In genomic region chr6:16236648-16237199, GRCh38 we compare ENCODE assay signal across 8 cellular contexts. TPM values are rescaled to one million over a fixed set of nuclear protein-coding genes. Genes with fewer than 3 reads are reported as not detected.
DNase-seq lines count a peak whose midpoint lies in the region; ATAC-seq and TF ChIP-seq lines count a peak whose summit lies in the region.

No MANE protein-coding gene starts in this region.

- ATAC-seq in GM18907 (IDR thresholded peaks at IDR 0.05; ENCODE audit: unreplicated experiment): peak; percentile 48
- no peak for ATAC-seq in naive thymus-derived CD4-positive, alpha-beta T cell
- no peak for ATAC-seq in left lobe of liver

- no peaks in the 10 kb centered on the region for H3K9me3 ChIP-seq in naive thymus-derived CD4-positive, alpha-beta T cell (ENCODE audit: control insufficient read depth in 2 of 3, low read length in 3 of 3)

- intact Hi-C loops in naive thymus-derived CD4-positive, alpha-beta T cell (cut with micrococcal nuclease): loop anchor here in 1 of 2 donors (5.0 kb wide), 1 partner anchor 86 kb away; no protein-coding TSS in a partner anchor

- H3K27ac ChIP-seq in naive thymus-derived CD4-positive, alpha-beta T cell (ENCODE audit: low read depth, low read length): no peak overlapping the region

- CTCF ChIA-PET in AG04449 (lab: Yijun Ruan, JAX): interaction anchor here (1.4 kb wide), 1 partner anchor 41 kb away, joined by 5 read pairs; no protein-coding TSS in a partner anchor
- CTCF ChIA-PET in naive thymus-derived CD4-positive, alpha-beta T cell (lab: Charles Lee): interaction anchor here (0.7 kb wide), 1 partner anchor 16 kb away, joined by 3 read pairs; no protein-coding TSS in a partner anchor

- H3K4me1 Mint-ChIP-seq in IgD-negative memory B cell: peaks cover 16 to 23% (median 18%) of the 10 kb centered on the region in 3 donors
- peaks cover 45% of the 10 kb centered on the region for H3K4me1 Mint-ChIP-seq in brain
- peaks cover 14 to 31% (median 22%) of the 10 kb centered on the region in 7 donors for H3K4me1 Mint-ChIP-seq in naive thymus-derived CD4-positive, alpha-beta T cell

- H3K36me3 Mint-ChIP-seq in IgD-negative memory B cell: no peaks in the 10 kb centered on the region
- no peaks in the 10 kb centered on the region for H3K36me3 Mint-ChIP-seq in brain
- H3K36me3 Mint-ChIP-seq in naive thymus-derived CD4-positive, alpha-beta T cell: peaks cover 0 to 2% (median 0%) of the 10 kb centered on the region in 5 donors

- no peaks in the 10 kb centered on the region for H3K9me3 Mint-ChIP-seq in IgD-negative memory B cell
- peaks cover 0 to 11% (median 3%) of the 10 kb centered on the region in 5 experiments for H3K9me3 Mint-ChIP-seq in brain
- no peaks in the 10 kb centered on the region for H3K9me3 Mint-ChIP-seq in naive thymus-derived CD4-positive, alpha-beta T cell

- TF ChIP-seq CTCF in AG04449 (IDR thresholded peaks at IDR 0.05; ENCODE audit: insufficient read depth, low read length, missing control alignments): no peak
- TF ChIP-seq CTCF in brain (conservative IDR thresholded peaks at IDR 0.05): no peak

- H3K4me1 ChIP-seq in naive thymus-derived CD4-positive, alpha-beta T cell (ENCODE audit: control insufficient read depth in 2 of 2, insufficient read depth in 2 of 2, low read length in 2 of 2): peaks cover 8 to 10% of the 10 kb centered on the region in 2 donors

- H3K27me3 Mint-ChIP-seq in IgD-negative memory B cell: peaks cover 40% of the 10 kb centered on the region
- H3K27me3 Mint-ChIP-seq in brain: peaks cover 52% of the 10 kb centered on the region
- peaks cover 7 to 60% (median 12%) of the 10 kb centered on the region in 5 donors for H3K27me3 Mint-ChIP-seq in naive thymus-derived CD4-positive, alpha-beta T cell

- H3K27ac Mint-ChIP-seq in IgD-negative memory B cell: no peak overlapping the region
- H3K27ac Mint-ChIP-seq in brain: peak overlapping the region in 2 of 5 experiments; percentile 24 to 55
- peak overlapping the region in 1 of 9 donors; percentile 0 for H3K27ac Mint-ChIP-seq in naive thymus-derived CD4-positive, alpha-beta T cell

- H3K36me3 ChIP-seq in naive thymus-derived CD4-positive, alpha-beta T cell (ENCODE audit: control insufficient read depth in 2 of 3, insufficient read depth in 3 of 3, low read length in 3 of 3): no peaks in the 10 kb centered on the region

- DNase-seq in AG04449 (ENCODE audit: low read depth, low spot score): no peak
- DNase-seq in naive thymus-derived CD4-positive, alpha-beta T cell: no peak
- DNase-seq in left lobe of liver (ENCODE audit: low spot score): no peak
- DNase-seq in cerebellar cortex (ENCODE audit: low spot score): no peak
- DNase-seq in SK-N-DZ (ENCODE audit: low spot score): no peak

- H3K27me3 ChIP-seq in naive thymus-derived CD4-positive, alpha-beta T cell (ENCODE audit: control insufficient read depth in 2 of 2, insufficient read depth in 2 of 2, low read length in 2 of 2): no peaks in the 10 kb centered on the region

- H3K4me3 Mint-ChIP-seq in IgD-negative memory B cell (peak overlapping the region; percentile 69 to 84 (median 82)), brain (peak overlapping the region in 4 of 5 experiments; percentile 37 to 80 (median 71))
- peak overlapping the region in 9 of 10 donors; percentile 24 to 96 (median 77) for H3K4me3 Mint-ChIP-seq in naive thymus-derived CD4-positive, alpha-beta T cell

- POLR2A ChIA-PET in AG04449 (lab: Yijun Ruan, JAX): no interaction called here
- POLR2A ChIA-PET in naive thymus-derived CD4-positive, alpha-beta T cell (lab: Charles Lee): no interaction called here

- H3K4me3 ChIP-seq in AG04449 (ENCODE audit: low read depth, low read length): peak overlapping the region; percentile 31
- no peak overlapping the region for H3K4me3 ChIP-seq in naive thymus-derived CD4-positive, alpha-beta T cell (ENCODE audit: low read length)

RNA-seq across cellular contexts. Expression of gene GMPR, which starts 1.7 kb away (rescaled TPM):
- 1.3 TPM for polyA plus RNA-seq in IgD-negative memory B cell
- 28.9 TPM for polyA plus RNA-seq in brain (ENCODE audit: insufficient read depth, low read depth, low replicate concordance)
- total RNA-seq in naive thymus-derived CD4-positive, alpha-beta T cell: 1 to 10 TPM in 2 of 5 experiments, under 1 TPM in 1, not detected in 2; 0.93 to 2.1 (median 1.5) TPM
- polyA plus RNA-seq in naive thymus-derived CD4-positive, alpha-beta T cell: under 1 TPM; 0.60 to 0.91 TPM
- total RNA-seq in left lobe of liver: 4.3 TPM
- 2.3 and 5.3 TPM in 2 replicates for polyA plus RNA-seq in SK-N-DZ (2014; cell fraction: cytosol; rRNA removed)
- polyA plus RNA-seq in SK-N-DZ (2014; cell fraction: nucleus; rRNA removed): 0.89 and 2.3 TPM in 2 replicates

Comparison
In these comparisons a context has a peak if more than half of its experiments do, and no peak if none do; other contexts are left out.
1. RNA of gene GMPR, which starts 1.7 kb away (polyA plus RNA-seq): 28.9 TPM in brain (single experiment); 1.3 TPM in IgD-negative memory B cell (single experiment) and 0.60 to 0.91 TPM in naive thymus-derived CD4-positive, alpha-beta T cell; every median in the first group is over 10 times any median in the second.
2. Peak in every context shown above with its lines, with median percentiles within 50 percentile points of each other: H3K4me3 Mint-ChIP-seq.